1 cellular context compared by ENCODE assay signal in genomic region chr4:15695764-15696163, GRCh38.
TF ChIP-seq lines count a peak whose summit lies in the region.

No MANE protein-coding gene starts in this region.

TF ChIP-seq in A549, 52 proteins besides CTCF, POLR2A, EP300 and RAD21 (continued from another document):
- TF ChIP-seq, protein P1, sequence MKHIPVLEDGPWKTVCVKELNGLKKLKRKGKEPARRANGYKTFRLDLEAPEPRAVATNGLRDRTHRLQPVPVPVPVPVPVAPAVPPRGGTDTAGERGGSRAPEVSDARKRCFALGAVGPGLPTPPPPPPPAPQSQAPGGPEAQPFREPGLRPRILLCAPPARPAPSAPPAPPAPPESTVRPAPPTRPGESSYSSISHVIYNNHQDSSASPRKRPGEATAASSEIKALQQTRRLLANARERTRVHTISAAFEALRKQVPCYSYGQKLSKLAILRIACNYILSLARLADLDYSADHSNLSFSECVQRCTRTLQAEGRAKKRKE (CRISPR knock-in tag; IDR thresholded peaks at IDR 0.05; ENCODE audit: low read depth), result no peak
- TF ChIP-seq, protein P2, sequence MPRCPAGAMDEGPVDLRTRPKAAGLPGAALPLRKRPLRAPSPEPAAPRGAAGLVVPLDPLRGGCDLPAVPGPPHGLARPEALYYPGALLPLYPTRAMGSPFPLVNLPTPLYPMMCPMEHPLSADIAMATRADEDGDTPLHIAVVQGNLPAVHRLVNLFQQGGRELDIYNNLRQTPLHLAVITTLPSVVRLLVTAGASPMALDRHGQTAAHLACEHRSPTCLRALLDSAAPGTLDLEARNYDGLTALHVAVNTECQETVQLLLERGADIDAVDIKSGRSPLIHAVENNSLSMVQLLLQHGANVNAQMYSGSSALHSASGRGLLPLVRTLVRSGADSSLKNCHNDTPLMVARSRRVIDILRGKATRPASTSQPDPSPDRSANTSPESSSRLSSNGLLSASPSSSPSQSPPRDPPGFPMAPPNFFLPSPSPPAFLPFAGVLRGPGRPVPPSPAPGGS (IDR thresholded peaks at IDR 0.05), result no peak
TF ChIP-seq in A549: peak in this region for 1.
